1 cellular context compared by ENCODE assay signal in genomic region chr22:31091106-31091975, GRCh38.
TF ChIP-seq lines count a peak whose summit lies in the region.

No MANE protein-coding gene starts in this region.

TF ChIP-seq in SK-N-SH, 30 proteins besides CTCF, POLR2A, EP300 and RAD21 (continued from another document):
- TF ChIP-seq USF2 (IDR thresholded peaks at IDR 0.05; ENCODE audit: borderline replicate concordance, low read depth, low read length) (no peak), POLR2AphosphoS5 (IDR thresholded peaks at IDR 0.05; ENCODE audit: low read depth, low read length) (no peak), TAF1 (IDR thresholded peaks at IDR 0.05; ENCODE audit: borderline replicate concordance, low read depth, low read length) (no peak), USF1 (IDR thresholded peaks at IDR 0.05; ENCODE audit: borderline replicate concordance, low read depth) (no peak), NFIC (IDR thresholded peaks at IDR 0.05; ENCODE audit: borderline replicate concordance) (no peak), RFX5 (IDR thresholded peaks at IDR 0.05; ENCODE audit: low read length) (no peak), FOSL2 (IDR thresholded peaks at IDR 0.05; ENCODE audit: borderline replicate concordance, low read depth) (no peak), CHD2 (IDR thresholded peaks at IDR 0.05; ENCODE audit: low read length, partially characterized antibody) (no peak), TEAD4 (IDR thresholded peaks at IDR 0.05; ENCODE audit: borderline replicate concordance, insufficient read depth) (no peak), ELF1 (IDR thresholded peaks at IDR 0.05) (no peak)
